Comparison of ENCODE assay signal across 13 cellular contexts in the genomic region with DNA sequence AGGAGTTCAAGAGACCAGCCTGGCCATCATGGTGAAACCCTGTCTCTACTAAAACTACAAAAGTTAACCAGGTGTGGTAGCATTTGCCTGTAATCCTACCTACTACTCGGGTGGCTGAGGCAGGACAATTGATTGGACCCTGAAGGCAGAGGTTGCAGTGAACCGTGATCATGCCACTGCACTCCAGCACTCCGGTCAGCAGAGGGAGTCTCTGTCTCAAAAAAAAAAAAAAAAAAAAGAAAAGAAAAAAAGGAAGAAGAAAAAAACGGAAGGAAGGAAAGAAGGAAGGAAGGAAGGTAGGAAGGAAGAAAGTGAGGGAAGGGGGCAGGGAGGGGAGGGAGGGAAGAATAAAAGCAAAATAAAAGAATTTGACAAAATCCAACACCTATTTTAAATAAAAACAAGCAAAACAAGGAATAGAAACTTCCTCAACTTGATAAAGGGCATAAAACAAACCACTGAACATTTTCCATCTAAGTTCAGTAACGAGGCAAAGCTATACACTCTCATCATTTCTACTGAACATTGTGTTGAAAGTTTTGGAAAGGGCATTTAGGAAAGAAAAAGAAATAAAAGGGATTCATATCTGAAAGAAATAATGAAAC.
DNase-seq lines count a peak whose midpoint lies in the region; TF ChIP-seq lines count a peak whose summit lies in the region.
"Had no signal": no experiment of that assay in that cellular context is flagged by ENCODE, and none has a peak within 500 bp of the region (broad histone marks: within the 10 kb centered on the region; RNA-seq: fewer than 3 reads in every experiment).

No MANE protein-coding gene starts in this region.

- H3K36me3 ChIP-seq in H7 (replicated peaks; ENCODE audit: control insufficient read depth, insufficient read depth, low read length) (no peaks in the 10 kb centered on the region), PC-9 (ENCODE audit: low read depth) (no peaks in the 10 kb centered on the region)

- DNase-seq in A172 (ENCODE audit: low spot score) (peak; percentile 30), H7 (peak; percentile 4), PC-9 (peak in 1 of 2 experiments; percentile 8), fibroblast of the aortic adventitia (ENCODE audit: low read depth) (no peak), Calu3 (no peak), NCI-H2196 (lab: John Stamatoyannopoulos, UW; ENCODE audit: unreplicated experiment) (no peak), inferior parietal cortex (ENCODE audit: extremely low spot score) (no peak), retina (no peak)
- DNase-seq: CD8-positive, alpha-beta T cell; NK-92 treated with Interleukin-12 subunit alpha and Interleukin-12 subunit beta, amount 100 ng/mL, for 24 hours; stimulated activated CD4-positive, alpha-beta T cell treated with anti-CD3 and anti-CD28 coated beads, Interleukin-12 subunit alpha, Interleukin-12 subunit beta, amount 100 ng/mL, for 4 hours had no signal

- no TSS peak for BruUV-seq in PC-9 (replicated peaks; lab: Mats Ljungman, UMichigan)
- no TSS peak for BruUV-seq in Calu3 (replicated peaks; lab: Mats Ljungman, UMichigan)

- H3K4me3 ChIP-seq in H7 (ENCODE audit: insufficient read depth, low read depth, low read length) (no peak overlapping the region), PC-9 (no peak overlapping the region), fibroblast of the aortic adventitia (ENCODE audit: low read depth, low read length) (no peak overlapping the region)
- H3K4me3 ChIP-seq: coronary artery, lung had no signal

- H3K9me3 Mint-ChIP-seq in Calu3 (ENCODE audit: low read depth, unreplicated experiment) = no peaks in the 10 kb centered on the region

- H3K79me2 ChIP-seq in PC-9 (ENCODE audit: low read depth) = no peaks in the 10 kb centered on the region

- no peaks in the 10 kb centered on the region for H3K9me3 ChIP-seq in PC-9 (ENCODE audit: insufficient read depth, low read depth)

- H3K27me3 ChIP-seq in H7 (ENCODE audit: control insufficient read depth, insufficient read depth, low read length) (no peaks in the 10 kb centered on the region), PC-9 (ENCODE audit: insufficient read depth, low read depth) (no peaks in the 10 kb centered on the region)

- no peaks in the 10 kb centered on the region for H4K20me1 ChIP-seq in PC-9 (ENCODE audit: insufficient read depth)

- POLR2A ChIA-PET in PC-9 (lab: Charles Lee; ENCODE audit: unreplicated experiment) = no interaction called here

- H3K4me1 Mint-ChIP-seq in Calu3 (ENCODE audit: low read depth, unreplicated experiment) = no peaks in the 10 kb centered on the region

- CTCF ChIA-PET in PC-9 (lab: Charles Lee) (no interaction called here), Calu3 (lab: Charles Lee) (no interaction called here)

- H3K4me2 ChIP-seq in PC-9 = no peak overlapping the region

- no peaks in the 10 kb centered on the region for H3K4me1 ChIP-seq in PC-9 (replicated peaks; ENCODE audit: insufficient read depth)

- H3K36me3 Mint-ChIP-seq in Calu3 (ENCODE audit: insufficient read depth, unreplicated experiment) = no peaks in the 10 kb centered on the region
- H3K36me3 Mint-ChIP-seq: CD8-positive, alpha-beta T cell had no signal

- intact Hi-C loops in PC-9 (cut with micrococcal nuclease; ENCODE audit: unreplicated experiment) (loop anchor here (10.0 kb wide), 1 partner anchor 405 kb away; no protein-coding TSS in a partner anchor), Calu3 (cut with micrococcal nuclease; ENCODE audit: unreplicated experiment) (no loop called here)

- no peak overlapping the region for H3K27ac ChIP-seq in PC-9
- H3K27ac ChIP-seq: coronary artery had no signal

- TF ChIP-seq CTCF in PC-9 (conservative IDR thresholded peaks at IDR 0.05) = peak; percentile 55
- TF ChIP-seq CTCF in fibroblast of the aortic adventitia (IDR thresholded peaks at IDR 0.05; ENCODE audit: insufficient read depth, low read length) = peak; percentile 16
- no peak for TF ChIP-seq CTCF in Calu3 (IDR thresholded peaks at IDR 0.05; ENCODE audit: unreplicated experiment)

- no peak overlapping the region for H3K4me3 Mint-ChIP-seq in Calu3 (ENCODE audit: low read depth, unreplicated experiment)
- H3K4me3 Mint-ChIP-seq: CD8-positive, alpha-beta T cell had no signal

- H3F3A ChIP-seq in PC-9 (ENCODE audit: insufficient read depth, low read depth) = no peaks in the 10 kb centered on the region

- H3K27ac Mint-ChIP-seq in Calu3 (ENCODE audit: unreplicated experiment) = no peak overlapping the region
- H3K27ac Mint-ChIP-seq: CD8-positive, alpha-beta T cell had no signal

- H3K9me2 ChIP-seq in PC-9 (ENCODE audit: insufficient read depth) = no peaks in the 10 kb centered on the region

- H3K27me3 Mint-ChIP-seq in Calu3 (ENCODE audit: unreplicated experiment) = no peaks in the 10 kb centered on the region

- H2AFZ ChIP-seq in PC-9 = 0 out of 2 replicates have a peak overlapping the region, but pooled peaks have one; percentile 22

Comparison
In these comparisons a context has a peak if more than half of its experiments do, and no peak if none do; other contexts are left out.
1. DNase-seq: peak in A172 (single experiment) and H7 (single experiment); none in fibroblast of the aortic adventitia (single experiment), Calu3 (single experiment), NCI-H2196 (single experiment), inferior parietal cortex (single experiment) and retina (single experiment).